In genomic region chr11:23112987-23113886, GRCh38 we compare ENCODE assay signal across 8 cellular contexts.
DNase-seq lines count a peak whose midpoint lies in the region; ATAC-seq and TF ChIP-seq lines count a peak whose summit lies in the region.

No MANE protein-coding gene starts in this region.

- no peaks in the 10 kb centered on the region for H3K9me3 ChIP-seq in tibial artery

- peak; percentile 5 for DNase-seq in NOMO-1 treated with DMSO at 0.1 percent for 48 hours (lab: John Stamatoyannopoulos, UW; ENCODE audit: unreplicated experiment)
- no peak for DNase-seq in NOMO-1 treated with dmso at 0.1 percent for 144 hours (lab: John Stamatoyannopoulos, UW; ENCODE audit: unreplicated experiment)
- DNase-seq in NCI-H2029 (lab: John Stamatoyannopoulos, UW), result peak; percentile 72
- peak; percentile 8 for DNase-seq in hepatic stellate cell (ENCODE audit: low spot score)
- no peak for DNase-seq in tibial artery
- no peak for DNase-seq in posterior cingulate gyrus

- ATAC-seq in HG02678 (IDR thresholded peaks at IDR 0.05; ENCODE audit: unreplicated experiment), result peak; percentile 57

- no peaks in the 10 kb centered on the region for H3K36me3 ChIP-seq in tibial artery

- peak overlapping the region; percentile 78 for H3K27ac ChIP-seq in VCaP
- peak overlapping the region in 1 of 2 donors; percentile 30 for H3K27ac ChIP-seq in tibial artery

- no peaks in the 10 kb centered on the region for H3K27me3 ChIP-seq in tibial artery

- peak; percentile 78 for TF ChIP-seq CTCF in VCaP (conservative IDR thresholded peaks at IDR 0.05)
- TF ChIP-seq CTCF in tibial artery (IDR thresholded peaks at IDR 0.05), result peak; percentile 49 to 51

- no peak overlapping the region for H3K4me3 ChIP-seq in tibial artery

- intact Hi-C loops in tibial artery (cut with DNase I; ENCODE audit: low total_unique reads), result loop anchor here (10.0 kb wide), 1 partner anchor 188 kb away; no protein-coding TSS in a partner anchor
- intact Hi-C loops in posterior cingulate gyrus (cut with DNase I), result no loop called here

- peaks cover 0 to 23% (median 3%) of the 10 kb centered on the region in 4 donors for H3K4me1 ChIP-seq in tibial artery

Comparison
In these comparisons a context has a peak if more than half of its experiments do, and no peak if none do; other contexts are left out.
1. DNase-seq: peak in NOMO-1 treated with DMSO at 0.1 percent for 48 hours (single experiment), NCI-H2029 (single experiment) and hepatic stellate cell (single experiment); none in NOMO-1 treated with dmso at 0.1 percent for 144 hours (single experiment), tibial artery (0 of 2) and posterior cingulate gyrus (0 of 10).